1 cellular context compared by ENCODE assay signal in the genomic region with DNA sequence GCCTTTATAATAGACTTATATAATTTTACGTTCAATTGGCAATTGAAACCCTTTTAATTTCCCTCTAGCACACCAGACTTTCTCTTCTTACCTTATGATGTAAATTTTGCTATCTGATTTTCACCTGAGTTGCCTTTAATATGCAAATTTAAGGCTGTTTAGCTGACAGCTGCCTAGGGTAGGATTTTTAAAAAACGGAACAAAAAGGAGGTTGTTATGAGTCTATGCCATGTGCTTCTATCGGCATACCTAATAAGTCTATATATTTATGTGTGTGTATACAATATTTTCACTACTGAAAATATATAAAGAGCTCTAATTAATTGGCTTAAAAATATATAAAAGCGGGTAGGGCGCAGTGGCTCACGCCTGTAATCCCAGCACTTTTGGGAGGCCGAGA.
TF ChIP-seq lines count a peak whose summit lies in the region.

No MANE protein-coding gene starts in this region.

TF ChIP-seq in WTC11, 78 proteins besides CTCF, POLR2A, EP300 and RAD21 (continued from another document):
- TF ChIP-seq, protein P1, sequence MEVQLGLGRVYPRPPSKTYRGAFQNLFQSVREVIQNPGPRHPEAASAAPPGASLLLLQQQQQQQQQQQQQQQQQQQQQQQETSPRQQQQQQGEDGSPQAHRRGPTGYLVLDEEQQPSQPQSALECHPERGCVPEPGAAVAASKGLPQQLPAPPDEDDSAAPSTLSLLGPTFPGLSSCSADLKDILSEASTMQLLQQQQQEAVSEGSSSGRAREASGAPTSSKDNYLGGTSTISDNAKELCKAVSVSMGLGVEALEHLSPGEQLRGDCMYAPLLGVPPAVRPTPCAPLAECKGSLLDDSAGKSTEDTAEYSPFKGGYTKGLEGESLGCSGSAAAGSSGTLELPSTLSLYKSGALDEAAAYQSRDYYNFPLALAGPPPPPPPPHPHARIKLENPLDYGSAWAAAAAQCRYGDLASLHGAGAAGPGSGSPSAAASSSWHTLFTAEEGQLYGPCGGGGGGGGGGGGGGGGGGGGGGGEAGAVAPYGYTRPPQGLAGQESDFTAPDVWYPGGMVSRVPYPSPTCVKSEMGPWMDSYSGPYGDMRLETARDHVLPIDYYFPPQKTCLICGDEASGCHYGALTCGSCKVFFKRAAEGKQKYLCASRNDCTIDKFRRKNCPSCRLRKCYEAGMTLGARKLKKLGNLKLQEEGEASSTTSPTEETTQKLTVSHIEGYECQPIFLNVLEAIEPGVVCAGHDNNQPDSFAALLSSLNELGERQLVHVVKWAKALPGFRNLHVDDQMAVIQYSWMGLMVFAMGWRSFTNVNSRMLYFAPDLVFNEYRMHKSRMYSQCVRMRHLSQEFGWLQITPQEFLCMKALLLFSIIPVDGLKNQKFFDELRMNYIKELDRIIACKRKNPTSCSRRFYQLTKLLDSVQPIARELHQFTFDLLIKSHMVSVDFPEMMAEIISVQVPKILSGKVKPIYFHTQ (CRISPR knock-in tag; IDR thresholded peaks at IDR 0.05) = no peak
